Comparison of ENCODE assay signal across 1 cellular context in the genomic region with DNA sequence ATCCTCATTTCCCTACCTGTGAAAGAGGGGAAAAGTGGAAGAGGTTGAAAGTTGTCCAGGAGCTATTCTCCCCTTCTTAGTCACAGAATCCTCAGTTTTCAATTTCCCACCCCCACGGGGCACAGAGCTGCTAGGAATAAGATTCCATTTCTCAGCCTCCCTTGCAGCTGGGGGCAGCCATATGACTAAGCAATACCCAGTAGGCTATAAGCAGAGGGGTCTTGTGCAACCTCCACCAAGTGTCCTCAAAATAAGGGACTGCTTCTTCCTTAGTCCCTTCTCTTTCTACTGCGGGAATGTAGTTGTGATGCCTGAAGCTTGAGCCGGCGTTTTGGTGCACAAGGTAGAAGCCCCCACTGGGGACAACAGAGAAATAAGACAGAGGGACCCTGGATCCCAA.
TF ChIP-seq lines count a peak whose summit lies in the region.

No MANE protein-coding gene starts in this region.

TF ChIP-seq in HepG2, 621 proteins besides CTCF, POLR2A, EP300 and RAD21:
- TF ChIP-seq ZMYM4 (CRISPR knock-in tag; IDR thresholded peaks at IDR 0.05) (no peak), POLR2G (IDR thresholded peaks at IDR 0.05; ENCODE audit: low read depth, low read length) (no peak), CBX2 (IDR thresholded peaks at IDR 0.05; ENCODE audit: low read depth, low read length) (no peak), CBX2 (CRISPR knock-in tag; IDR thresholded peaks at IDR 0.05; ENCODE audit: low read depth) (no peak), FOXP1 (IDR thresholded peaks at IDR 0.05) (no peak), FOXP1 (CRISPR knock-in tag; IDR thresholded peaks at IDR 0.05) (no peak), TEAD2 (CRISPR knock-in tag; IDR thresholded peaks at IDR 0.05) (no peak), ZKSCAN1 (IDR thresholded peaks at IDR 0.05; ENCODE audit: low read length) (no peak), CENPT (CRISPR knock-in tag; IDR thresholded peaks at IDR 0.05; ENCODE audit: low read depth) (no peak), ZFP41 (CRISPR knock-in tag; IDR thresholded peaks at IDR 0.05; ENCODE audit: borderline replicate concordance) (no peak), RNF2 (conservative IDR thresholded peaks at IDR 0.05; ENCODE audit: low read depth) (no peak), PAF1 (CRISPR knock-in tag; IDR thresholded peaks at IDR 0.05) (no peak), NONO (IDR thresholded peaks at IDR 0.05) (no peak), NONO (CRISPR knock-in tag; conservative IDR thresholded peaks at IDR 0.05) (no peak), MAZ (IDR thresholded peaks at IDR 0.05; ENCODE audit: borderline replicate concordance, low read depth, low read length) (no peak), MAZ (CRISPR knock-in tag; IDR thresholded peaks at IDR 0.05; ENCODE audit: low read depth) (no peak), ZNF552 (CRISPR knock-in tag; IDR thresholded peaks at IDR 0.05; ENCODE audit: borderline replicate concordance) (no peak), SP4 (CRISPR knock-in tag; IDR thresholded peaks at IDR 0.05) (no peak), ZNF841 (CRISPR knock-in tag; IDR thresholded peaks at IDR 0.05; ENCODE audit: borderline replicate concordance) (no peak)
- TF ChIP-seq, protein P1, sequence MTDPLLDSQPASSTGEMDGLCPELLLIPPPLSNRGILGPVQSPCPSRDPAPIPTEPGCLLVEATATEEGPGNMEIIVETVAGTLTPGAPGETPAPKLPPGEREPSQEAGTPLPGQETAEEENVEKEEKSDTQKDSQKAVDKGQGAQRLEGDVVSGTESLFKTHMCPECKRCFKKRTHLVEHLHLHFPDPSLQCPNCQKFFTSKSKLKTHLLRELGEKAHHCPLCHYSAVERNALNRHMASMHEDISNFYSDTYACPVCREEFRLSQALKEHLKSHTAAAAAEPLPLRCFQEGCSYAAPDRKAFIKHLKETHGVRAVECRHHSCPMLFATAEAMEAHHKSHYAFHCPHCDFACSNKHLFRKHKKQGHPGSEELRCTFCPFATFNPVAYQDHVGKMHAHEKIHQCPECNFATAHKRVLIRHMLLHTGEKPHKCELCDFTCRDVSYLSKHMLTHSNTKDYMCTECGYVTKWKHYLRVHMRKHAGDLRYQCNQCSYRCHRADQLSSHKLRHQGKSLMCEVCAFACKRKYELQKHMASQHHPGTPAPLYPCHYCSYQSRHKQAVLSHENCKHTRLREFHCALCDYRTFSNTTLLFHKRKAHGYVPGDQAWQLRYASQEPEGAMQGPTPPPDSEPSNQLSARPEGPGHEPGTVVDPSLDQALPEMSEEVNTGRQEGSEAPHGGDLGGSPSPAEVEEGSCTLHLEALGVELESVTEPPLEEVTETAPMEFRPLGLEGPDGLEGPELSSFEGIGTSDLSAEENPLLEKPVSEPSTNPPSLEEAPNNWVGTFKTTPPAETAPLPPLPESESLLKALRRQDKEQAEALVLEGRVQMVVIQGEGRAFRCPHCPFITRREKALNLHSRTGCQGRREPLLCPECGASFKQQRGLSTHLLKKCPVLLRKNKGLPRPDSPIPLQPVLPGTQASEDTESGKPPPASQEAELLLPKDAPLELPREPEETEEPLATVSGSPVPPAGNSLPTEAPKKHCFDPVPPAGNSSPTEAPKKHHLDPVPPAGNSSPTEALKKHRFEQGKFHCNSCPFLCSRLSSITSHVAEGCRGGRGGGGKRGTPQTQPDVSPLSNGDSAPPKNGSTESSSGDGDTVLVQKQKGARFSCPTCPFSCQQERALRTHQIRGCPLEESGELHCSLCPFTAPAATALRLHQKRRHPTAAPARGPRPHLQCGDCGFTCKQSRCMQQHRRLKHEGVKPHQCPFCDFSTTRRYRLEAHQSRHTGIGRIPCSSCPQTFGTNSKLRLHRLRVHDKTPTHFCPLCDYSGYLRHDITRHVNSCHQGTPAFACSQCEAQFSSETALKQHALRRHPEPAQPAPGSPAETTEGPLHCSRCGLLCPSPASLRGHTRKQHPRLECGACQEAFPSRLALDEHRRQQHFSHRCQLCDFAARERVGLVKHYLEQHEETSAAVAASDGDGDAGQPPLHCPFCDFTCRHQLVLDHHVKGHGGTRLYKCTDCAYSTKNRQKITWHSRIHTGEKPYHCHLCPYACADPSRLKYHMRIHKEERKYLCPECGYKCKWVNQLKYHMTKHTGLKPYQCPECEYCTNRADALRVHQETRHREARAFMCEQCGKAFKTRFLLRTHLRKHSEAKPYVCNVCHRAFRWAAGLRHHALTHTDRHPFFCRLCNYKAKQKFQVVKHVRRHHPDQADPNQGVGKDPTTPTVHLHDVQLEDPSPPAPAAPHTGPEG (CRISPR knock-in tag; IDR thresholded peaks at IDR 0.05): no peak
- TF ChIP-seq, protein P2, sequence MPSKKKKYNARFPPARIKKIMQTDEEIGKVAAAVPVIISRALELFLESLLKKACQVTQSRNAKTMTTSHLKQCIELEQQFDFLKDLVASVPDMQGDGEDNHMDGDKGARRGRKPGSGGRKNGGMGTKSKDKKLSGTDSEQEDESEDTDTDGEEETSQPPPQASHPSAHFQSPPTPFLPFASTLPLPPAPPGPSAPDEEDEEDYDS (CRISPR knock-in tag; IDR thresholded peaks at IDR 0.05): no peak
- TF ChIP-seq, protein P3, sequence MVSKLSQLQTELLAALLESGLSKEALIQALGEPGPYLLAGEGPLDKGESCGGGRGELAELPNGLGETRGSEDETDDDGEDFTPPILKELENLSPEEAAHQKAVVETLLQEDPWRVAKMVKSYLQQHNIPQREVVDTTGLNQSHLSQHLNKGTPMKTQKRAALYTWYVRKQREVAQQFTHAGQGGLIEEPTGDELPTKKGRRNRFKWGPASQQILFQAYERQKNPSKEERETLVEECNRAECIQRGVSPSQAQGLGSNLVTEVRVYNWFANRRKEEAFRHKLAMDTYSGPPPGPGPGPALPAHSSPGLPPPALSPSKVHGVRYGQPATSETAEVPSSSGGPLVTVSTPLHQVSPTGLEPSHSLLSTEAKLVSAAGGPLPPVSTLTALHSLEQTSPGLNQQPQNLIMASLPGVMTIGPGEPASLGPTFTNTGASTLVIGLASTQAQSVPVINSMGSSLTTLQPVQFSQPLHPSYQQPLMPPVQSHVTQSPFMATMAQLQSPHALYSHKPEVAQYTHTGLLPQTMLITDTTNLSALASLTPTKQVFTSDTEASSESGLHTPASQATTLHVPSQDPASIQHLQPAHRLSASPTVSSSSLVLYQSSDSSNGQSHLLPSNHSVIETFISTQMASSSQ (IDR thresholded peaks at IDR 0.05; ENCODE audit: low read depth): no peak
- TF ChIP-seq, protein P3 (CRISPR knock-in tag; IDR thresholded peaks at IDR 0.05; ENCODE audit: borderline replicate concordance): no peak
- TF ChIP-seq, protein P4, sequence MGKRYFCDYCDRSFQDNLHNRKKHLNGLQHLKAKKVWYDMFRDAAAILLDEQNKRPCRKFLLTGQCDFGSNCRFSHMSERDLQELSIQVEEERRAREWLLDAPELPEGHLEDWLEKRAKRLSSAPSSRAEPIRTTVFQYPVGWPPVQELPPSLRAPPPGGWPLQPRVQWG (CRISPR knock-in tag; IDR thresholded peaks at IDR 0.05; ENCODE audit: borderline replicate concordance, low read depth): no peak
- TF ChIP-seq, protein P5, sequence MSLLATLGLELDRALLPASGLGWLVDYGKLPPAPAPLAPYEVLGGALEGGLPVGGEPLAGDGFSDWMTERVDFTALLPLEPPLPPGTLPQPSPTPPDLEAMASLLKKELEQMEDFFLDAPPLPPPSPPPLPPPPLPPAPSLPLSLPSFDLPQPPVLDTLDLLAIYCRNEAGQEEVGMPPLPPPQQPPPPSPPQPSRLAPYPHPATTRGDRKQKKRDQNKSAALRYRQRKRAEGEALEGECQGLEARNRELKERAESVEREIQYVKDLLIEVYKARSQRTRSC (CRISPR knock-in tag; IDR thresholded peaks at IDR 0.05; ENCODE audit: low read depth): no peak
